In the genomic region with DNA sequence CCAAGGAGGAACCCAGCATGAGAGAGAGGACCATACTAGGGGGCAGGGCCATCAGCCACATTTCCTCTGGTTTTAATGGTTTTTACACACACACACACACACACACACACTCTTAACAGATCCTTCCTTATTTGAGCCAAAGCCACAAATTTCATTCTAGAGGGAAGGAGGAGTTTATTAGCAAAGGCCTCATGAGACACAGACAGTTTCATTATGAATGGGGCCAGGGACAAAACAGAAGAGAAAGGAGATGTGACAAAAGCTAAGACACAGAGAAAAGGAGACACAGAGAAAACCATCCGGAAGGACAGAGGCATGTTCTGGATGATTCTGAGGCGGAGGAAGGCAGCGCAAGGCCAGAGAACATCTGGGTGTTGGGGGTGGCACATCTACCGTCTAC, we compare ENCODE assay signal across 8 cellular contexts. TPM values are rescaled to one million over a fixed set of nuclear protein-coding genes. Genes with fewer than 3 reads are reported as not detected.
A peak's percentile ranks its signal among the peaks of the same experiment; 100 is the strongest.
DNase-seq lines count a peak whose midpoint lies in the region; ATAC-seq and TF ChIP-seq lines count a peak whose summit lies in the region.

No MANE protein-coding gene starts in this region.

- peak overlapping the region; percentile 57 for H3K27ac Mint-ChIP-seq in Calu3 (ENCODE audit: unreplicated experiment)

- peaks cover 33% of the 10 kb centered on the region for H3K4me1 Mint-ChIP-seq in Calu3 (ENCODE audit: low read depth, unreplicated experiment)

- H3K27ac ChIP-seq in right lobe of liver: peak overlapping the region in 2 of 3 donors; percentile 20 to 29

- no peaks in the 10 kb centered on the region for H3K9me3 Mint-ChIP-seq in Calu3 (ENCODE audit: low read depth, unreplicated experiment)

- ATAC-seq in right lobe of liver (peak in 1 of 4 donors; percentile 3), left colon (no peak), GM21367 (IDR thresholded peaks at IDR 0.05; ENCODE audit: unreplicated experiment) (no peak)

- peaks cover 0 to 49% (median 20%) of the 10 kb centered on the region in 4 donors for H3K4me1 ChIP-seq in right lobe of liver

- no peak for TF ChIP-seq CTCF in Calu3 (IDR thresholded peaks at IDR 0.05; ENCODE audit: unreplicated experiment)
- no peak for TF ChIP-seq CTCF in GM20000 (IDR thresholded peaks at IDR 0.05; ENCODE audit: extremely low read depth, missing control alignments)
- no peak for TF ChIP-seq CTCF in NB4 (IDR thresholded peaks at IDR 0.05; ENCODE audit: low read depth, low read length)
- no peak for TF ChIP-seq CTCF in right lobe of liver (IDR thresholded peaks at IDR 0.05)

- H3K4me3 Mint-ChIP-seq in Calu3 (ENCODE audit: low read depth, unreplicated experiment): peak overlapping the region; percentile 2

- CTCF ChIA-PET in Calu3 (lab: Charles Lee): no interaction called here

- no peaks in the 10 kb centered on the region for H3K27me3 Mint-ChIP-seq in Calu3 (ENCODE audit: unreplicated experiment)

- no peak overlapping the region for H3K4me3 ChIP-seq in NB4 (ENCODE audit: low read depth, low read length)
- no peak overlapping the region for H3K4me3 ChIP-seq in right lobe of liver

- H3K27me3 ChIP-seq in right lobe of liver: no peaks in the 10 kb centered on the region

- intact Hi-C loops in Calu3 (cut with micrococcal nuclease; ENCODE audit: unreplicated experiment): no loop called here
- intact Hi-C loops in right lobe of liver (cut with DNase I): no loop called here
- intact Hi-C loops in left colon (cut with DNase I, micrococcal nuclease): no loop called here

- H3K36me3 ChIP-seq in right lobe of liver: peaks cover 0 to 21% (median 3%) of the 10 kb centered on the region in 4 donors

- H3K36me3 Mint-ChIP-seq in Calu3 (ENCODE audit: insufficient read depth, unreplicated experiment): peaks cover 81% of the 10 kb centered on the region

- H3K9me3 ChIP-seq in right lobe of liver: no peaks in the 10 kb centered on the region

- no TSS peak for BruUV-seq in Calu3 (replicated peaks; lab: Mats Ljungman, UMichigan)

- DNase-seq in Calu3 (no peak), GM20000 (ENCODE audit: low spot score) (peak; percentile 85), NB4 (ENCODE audit: low read depth) (peak; percentile 37), right lobe of liver (no peak), occipital lobe (lab: John Stamatoyannopoulos, UW) (no peak), NCI-H69 (lab: John Stamatoyannopoulos, UW) (no peak), left colon (no peak)

- TF ChIP-seq POLR2A in NB4 (IDR thresholded peaks at IDR 0.05; ENCODE audit: extremely low read depth, insufficient read length): no peak
- TF ChIP-seq POLR2A in right lobe of liver (IDR thresholded peaks at IDR 0.05): no peak

- 70% methylated on average over 4 of the region's 4 CpGs for WGBS in right lobe of liver (ENCODE audit: insufficient coverage, low coverage, low lambda C conversion rate, missing lambda C conversion rate)

RNA-seq across cellular contexts. Expression of gene ARFGAP3, which starts 32.2 kb away (rescaled TPM):
- total RNA-seq in Calu3 (2022) (29.7 and 37.8 TPM in 2 replicates), right lobe of liver (10 to 100 TPM; 19.8 to 48.4 (median 30.4) TPM), occipital lobe (72.1 TPM), left colon (10 to 100 TPM; 36.9 to 42.1 TPM)

Comparison
In these comparisons a context has a peak if more than half of its experiments do, and no peak if none do; other contexts are left out.
1. DNase-seq: peak in GM20000 (single experiment) and NB4 (single experiment); none in Calu3 (single experiment), right lobe of liver (0 of 3), occipital lobe (single experiment), NCI-H69 (single experiment) and left colon (0 of 2).